16 cellular contexts compared by ENCODE assay signal in the genomic region with DNA sequence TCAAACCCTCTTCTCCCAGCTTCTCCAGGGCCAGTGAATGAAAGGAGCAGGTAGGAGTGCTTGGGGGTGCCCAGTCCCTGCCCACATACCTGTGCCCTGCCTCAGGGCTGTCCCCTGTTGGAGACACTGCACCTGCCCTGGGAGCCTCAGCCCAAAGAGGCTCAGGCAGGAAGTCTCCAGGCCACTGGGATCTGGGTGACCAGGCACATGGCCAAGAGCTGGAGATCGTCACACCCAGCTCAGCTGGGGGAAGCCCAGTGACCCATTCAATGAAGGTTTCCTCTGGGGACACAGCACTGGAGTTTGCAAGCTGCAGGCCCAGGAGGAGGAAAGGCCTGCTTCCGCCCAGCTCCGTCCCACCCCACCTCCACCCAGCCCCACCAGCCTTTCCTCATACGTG.
DNase-seq lines count a peak whose midpoint lies in the region; ATAC-seq and TF ChIP-seq lines count a peak whose summit lies in the region.
"Had no signal": no experiment of that assay in that cellular context is flagged by ENCODE, and none has a peak within 500 bp of the region (broad histone marks: within the 10 kb centered on the region; RNA-seq: fewer than 3 reads in every experiment).

No MANE protein-coding gene starts in this region.

- intact Hi-C loops in spleen (cut with DNase I; ENCODE audit: low total_unique reads) = no loop called here

- TF ChIP-seq CTCF in spleen (IDR thresholded peaks at IDR 0.05 in 8 of 11, conservative IDR thresholded peaks at IDR 0.05 in 3 of 11) = no peak

- DNase-seq in Daoy (ENCODE audit: low read depth) = peak; percentile 51
- peak; percentile 41 for DNase-seq in iPS-NIHi11 (ENCODE audit: low spot score)
- peak; percentile 66 for DNase-seq in spleen
- no peak for DNase-seq in DMS79 (lab: John Stamatoyannopoulos, UW)
- DNase-seq: activated CD8-positive, alpha-beta T cell treated with anti-CD3 and anti-CD28 coated beads for 36 hours; activated effector memory CD4-positive, alpha-beta T cell treated with Interleukin-2 at 50 U/mL for 16 hours; hippocampal formation; mesendoderm; OCI-M1; stimulated activated CD4-positive, alpha-beta T cell treated with anti-CD3 and anti-CD28 coated beads, Interleukin-2, amount 100 ng/mL, for 24 hours; T-helper 17 cell had no signal

- no peak for TF ChIP-seq POLR2A in spleen (IDR thresholded peaks at IDR 0.05)

- H3K4me3 ChIP-seq in spleen = no peak overlapping the region
- H3K4me3 ChIP-seq: HAP-1 had no signal

- H3K36me3 ChIP-seq in spleen = no peaks in the 10 kb centered on the region
- H3K36me3 ChIP-seq: HAP-1 had no signal

- H3K4me1 ChIP-seq in spleen = peaks cover 0 to 53% (median 12%) of the 10 kb centered on the region in 6 donors
- H3K4me1 ChIP-seq: HAP-1 had no signal

- WGBS in spleen, 5 donors = 36 to 69% (median 54%) methylated on average over 4 of the region's 4 CpGs

- H3K9me3 ChIP-seq in spleen = no peaks in the 10 kb centered on the region
- H3K9me3 ChIP-seq: HAP-1 had no signal

- H3K27ac ChIP-seq in spleen = peak overlapping the region in 5 of 8 donors; percentile 27 to 70 (median 59)

- no peaks in the 10 kb centered on the region for H3K27me3 ChIP-seq in spleen (replicated peaks in 1 of 7)

- ATAC-seq in SK-N-SH treated with all-trans-retinoic acid at 6 μM for 48 hours (no peak), GM18868 (IDR thresholded peaks at IDR 0.05; ENCODE audit: unreplicated experiment) (no peak), HG03025 (IDR thresholded peaks at IDR 0.05; ENCODE audit: low FRiP score, unreplicated experiment) (no peak), GM21390 (IDR thresholded peaks at IDR 0.05; ENCODE audit: unreplicated experiment) (no peak)
- ATAC-seq: activated CD8-positive, alpha-beta T cell treated with anti-CD3 and anti-CD28 coated beads for 36 hours; T-helper 17 cell had no signal

TF ChIP-seq in SK-N-SH treated with all-trans-retinoic acid at 6 μM for 48 hours, 23 proteins besides CTCF, POLR2A, EP300 and RAD21:
- TF ChIP-seq, protein P1, sequence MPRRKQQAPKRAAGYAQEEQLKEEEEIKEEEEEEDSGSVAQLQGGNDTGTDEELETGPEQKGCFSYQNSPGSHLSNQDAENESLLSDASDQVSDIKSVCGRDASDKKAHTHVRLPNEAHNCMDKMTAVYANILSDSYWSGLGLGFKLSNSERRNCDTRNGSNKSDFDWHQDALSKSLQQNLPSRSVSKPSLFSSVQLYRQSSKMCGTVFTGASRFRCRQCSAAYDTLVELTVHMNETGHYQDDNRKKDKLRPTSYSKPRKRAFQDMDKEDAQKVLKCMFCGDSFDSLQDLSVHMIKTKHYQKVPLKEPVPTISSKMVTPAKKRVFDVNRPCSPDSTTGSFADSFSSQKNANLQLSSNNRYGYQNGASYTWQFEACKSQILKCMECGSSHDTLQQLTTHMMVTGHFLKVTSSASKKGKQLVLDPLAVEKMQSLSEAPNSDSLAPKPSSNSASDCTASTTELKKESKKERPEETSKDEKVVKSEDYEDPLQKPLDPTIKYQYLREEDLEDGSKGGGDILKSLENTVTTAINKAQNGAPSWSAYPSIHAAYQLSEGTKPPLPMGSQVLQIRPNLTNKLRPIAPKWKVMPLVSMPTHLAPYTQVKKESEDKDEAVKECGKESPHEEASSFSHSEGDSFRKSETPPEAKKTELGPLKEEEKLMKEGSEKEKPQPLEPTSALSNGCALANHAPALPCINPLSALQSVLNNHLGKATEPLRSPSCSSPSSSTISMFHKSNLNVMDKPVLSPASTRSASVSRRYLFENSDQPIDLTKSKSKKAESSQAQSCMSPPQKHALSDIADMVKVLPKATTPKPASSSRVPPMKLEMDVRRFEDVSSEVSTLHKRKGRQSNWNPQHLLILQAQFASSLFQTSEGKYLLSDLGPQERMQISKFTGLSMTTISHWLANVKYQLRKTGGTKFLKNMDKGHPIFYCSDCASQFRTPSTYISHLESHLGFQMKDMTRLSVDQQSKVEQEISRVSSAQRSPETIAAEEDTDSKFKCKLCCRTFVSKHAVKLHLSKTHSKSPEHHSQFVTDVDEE (CRISPR knock-in tag; IDR thresholded peaks at IDR 0.05) = 0 out of 2 replicates have a peak, but pooled peaks have one; percentile 56
- TF ChIP-seq ZNF70 (CRISPR knock-in tag; IDR thresholded peaks at IDR 0.05) = no peak
